17 cellular contexts compared by ENCODE assay signal in genomic region chr9:132789706-132790105, GRCh38.
DNase-seq lines count a peak whose midpoint lies in the region; ATAC-seq, FAIRE-seq and TF ChIP-seq lines count a peak whose summit lies in the region.
"Had no signal": no experiment of that assay in that cellular context is flagged by ENCODE, and none has a peak within 500 bp of the region (broad histone marks: within the 10 kb centered on the region; RNA-seq: fewer than 3 reads in every experiment).

No MANE protein-coding gene starts in this region.

- no peak overlapping the region for H3K9ac ChIP-seq in K562 (ENCODE audit: insufficient read depth in 1 of 2, low read depth in 2 of 2, low read length in 2 of 2)

- ATAC-seq in activated naive CD8-positive, alpha-beta T cell treated with anti-CD3 and anti-CD28 coated beads, Interleukin-2, amount 50 U/mL, for 24 hours = peak; percentile 49
- ATAC-seq in K562 = no peak
- ATAC-seq in HG02938 (IDR thresholded peaks at IDR 0.05; ENCODE audit: unreplicated experiment) = no peak

- no peak for DNase-seq in activated naive CD8-positive, alpha-beta T cell treated with anti-CD3 and anti-CD28 coated beads, Interleukin-2, amount 50 U/mL, for 24 hours
- DNase-seq in activated naive CD8-positive, alpha-beta T cell treated with anti-CD3 and anti-CD28 coated beads for 36 hours = no peak
- DNase-seq in NOMO-1 (lab: John Stamatoyannopoulos, UW; ENCODE audit: unreplicated experiment in 2 of 2) (peak; percentile 50 to 66), K562 (ENCODE audit: extremely low read depth in 1 of 4, low spot score in 3 of 4) (no peak), ureter (ENCODE audit: low spot score) (peak; percentile 12)
- no peak for DNase-seq in stimulated activated CD4-positive, alpha-beta T cell treated with anti-CD3 and anti-CD28 coated beads, Interleukin-2, amount 100 ng/mL, for 24 hours
- DNase-seq in effector memory CD4-positive, alpha-beta T cell = no peak
- DNase-seq: C1 segment of cervical spinal cord, H7, IMR-90, NCI-H1436, NCI-H2029, NCI-H2171, NCI-H446 treated with DMSO at 0.1 percent for 48 hours had no signal

- H3K27ac ChIP-seq in K562 (ENCODE audit: extremely low read depth, low read depth, low read length) = no peak overlapping the region
- H3K27ac ChIP-seq in effector memory CD4-positive, alpha-beta T cell (ENCODE audit: insufficient read depth, low read length, poor library complexity, severe bottlenecking) = no peak overlapping the region
- H3K27ac ChIP-seq: SK-N-MC had no signal

- H4K20me1 ChIP-seq in K562 (replicated peaks; ENCODE audit: control insufficient read depth, insufficient read depth, low read length) = 0 out of 2 replicates have a peak, but pooled peaks cover 3% of the 10 kb centered on the region

- TF ChIP-seq CTCF in K562 (IDR thresholded peaks at IDR 0.05 in 2 of 3, conservative IDR thresholded peaks at IDR 0.05 in 1 of 3; ENCODE audit: insufficient read depth in 2 of 3, low read depth in 1 of 3, low read length in 3 of 3) = no peak

- no peak overlapping the region for H3K4me3 ChIP-seq in K562
- no peak overlapping the region for H3K4me3 ChIP-seq in effector memory CD4-positive, alpha-beta T cell (ENCODE audit: insufficient read depth, low read depth, low read length, poor library complexity, severe bottlenecking)
- H3K4me3 ChIP-seq: SK-N-MC had no signal

- no peak overlapping the region for H2AFZ ChIP-seq in K562 (ENCODE audit: low read depth, low read length)

- H3K36me3 ChIP-seq in K562 (ENCODE audit: control insufficient read depth, insufficient read depth, low read length) = no peaks in the 10 kb centered on the region
- no peaks in the 10 kb centered on the region for H3K36me3 ChIP-seq in effector memory CD4-positive, alpha-beta T cell (ENCODE audit: control insufficient read depth, insufficient read depth, low read length)

- peaks cover 8% of the 10 kb centered on the region for H3K4me1 Mint-ChIP-seq in activated naive CD8-positive, alpha-beta T cell treated with anti-CD3 and anti-CD28 coated beads, Interleukin-2, amount 50 U/mL, for 24 hours
- peaks cover 12% of the 10 kb centered on the region for H3K4me1 Mint-ChIP-seq in activated naive CD8-positive, alpha-beta T cell treated with anti-CD3 and anti-CD28 coated beads for 36 hours

- intact Hi-C loops in K562 (cut with micrococcal nuclease) = loop anchor here (10.0 kb wide), 2 partner anchors 95 to 125 kb away; partner anchors contain the start of gene DDX31

- no peak overlapping the region for H3K4me2 ChIP-seq in K562 (ENCODE audit: insufficient read depth, low read length)

- no TSS peak for BruUV-seq in K562 (replicated peaks; lab: Mats Ljungman, UMichigan)

- no peaks in the 10 kb centered on the region for H3K36me3 Mint-ChIP-seq in activated naive CD8-positive, alpha-beta T cell treated with anti-CD3 and anti-CD28 coated beads, Interleukin-2, amount 50 U/mL, for 24 hours (ENCODE audit: low read depth)
- no peaks in the 10 kb centered on the region for H3K36me3 Mint-ChIP-seq in activated naive CD8-positive, alpha-beta T cell treated with anti-CD3 and anti-CD28 coated beads for 36 hours

- FAIRE-seq in K562 (lab: Jason Lieb, UNC) = no peak
- FAIRE-seq: A204.1 had no signal

- TF ChIP-seq EP300 in K562 (IDR thresholded peaks at IDR 0.05; ENCODE audit: low read length) = no peak

- no peaks in the 10 kb centered on the region for H3K9me3 ChIP-seq in K562 (replicated peaks; ENCODE audit: control insufficient read depth, insufficient read depth, low read depth, low read length)
- no peaks in the 10 kb centered on the region for H3K9me3 ChIP-seq in effector memory CD4-positive, alpha-beta T cell (ENCODE audit: control insufficient read depth, low read length)

- peaks cover 5 to 29% of the 10 kb centered on the region in 2 experiments; a peak in 4 of 5 replicates for H3K27me3 ChIP-seq in K562 (ENCODE audit: control insufficient read depth in 2 of 2, insufficient read depth in 2 of 2, low read length in 2 of 2)
- H3K27me3 ChIP-seq in effector memory CD4-positive, alpha-beta T cell (replicated peaks; ENCODE audit: control insufficient read depth, insufficient read depth, low read length, poor library complexity, severe bottlenecking) = no peaks in the 10 kb centered on the region

- 7% methylated on average over 3 of the region's 3 CpGs for WGBS in K562 (ENCODE audit: insufficient coverage, low coverage, missing lambda C conversion rate)

- no peak overlapping the region for H3K4me3 Mint-ChIP-seq in activated naive CD8-positive, alpha-beta T cell treated with anti-CD3 and anti-CD28 coated beads, Interleukin-2, amount 50 U/mL, for 24 hours
- H3K4me3 Mint-ChIP-seq in activated naive CD8-positive, alpha-beta T cell treated with anti-CD3 and anti-CD28 coated beads for 36 hours = no peak overlapping the region

- H3K27ac Mint-ChIP-seq in activated naive CD8-positive, alpha-beta T cell treated with anti-CD3 and anti-CD28 coated beads, Interleukin-2, amount 50 U/mL, for 24 hours = no peak overlapping the region
- no peak overlapping the region for H3K27ac Mint-ChIP-seq in activated naive CD8-positive, alpha-beta T cell treated with anti-CD3 and anti-CD28 coated beads for 36 hours

- H3K27me3 Mint-ChIP-seq in activated naive CD8-positive, alpha-beta T cell treated with anti-CD3 and anti-CD28 coated beads, Interleukin-2, amount 50 U/mL, for 24 hours = peaks cover 14% of the 10 kb centered on the region
- peaks cover 22% of the 10 kb centered on the region for H3K27me3 Mint-ChIP-seq in activated naive CD8-positive, alpha-beta T cell treated with anti-CD3 and anti-CD28 coated beads for 36 hours

- CTCF ChIA-PET in K562 (lab: Yijun Ruan, JAX; ENCODE audit: low intra/inter-chr PET ratio) = no interaction called here

- in situ Hi-C loops in K562 (cut with MboI) = no loop called here

- no peak for TF ChIP-seq POLR2A in K562 (conservative IDR thresholded peaks at IDR 0.05)

- no peaks in the 10 kb centered on the region for H3K9me1 ChIP-seq in K562 (ENCODE audit: control insufficient read depth, insufficient read depth, low read length)

- peaks cover 6% of the 10 kb centered on the region for H3K9me3 Mint-ChIP-seq in activated naive CD8-positive, alpha-beta T cell treated with anti-CD3 and anti-CD28 coated beads, Interleukin-2, amount 50 U/mL, for 24 hours
- H3K9me3 Mint-ChIP-seq in activated naive CD8-positive, alpha-beta T cell treated with anti-CD3 and anti-CD28 coated beads for 36 hours = peaks cover 11% of the 10 kb centered on the region

- H3K79me2 ChIP-seq in K562 (ENCODE audit: control insufficient read depth, insufficient read depth, low read length) = no peaks in the 10 kb centered on the region

- H3K4me1 ChIP-seq in K562 (replicated peaks in 1 of 2; ENCODE audit: control insufficient read depth in 2 of 2, insufficient read depth in 2 of 2, low read length in 2 of 2) = peaks cover 3 to 9% of the 10 kb centered on the region in 2 experiments
- no peaks in the 10 kb centered on the region for H3K4me1 ChIP-seq in effector memory CD4-positive, alpha-beta T cell (ENCODE audit: control insufficient read depth, insufficient read depth, low read length, poor library complexity, severe bottlenecking)

- POLR2A ChIA-PET in K562 (lab: Yijun Ruan, JAX) = interaction anchor here (0.8 kb wide), 1 partner anchor 20 kb away, joined by 5 read pairs; no protein-coding TSS in a partner anchor

- TF ChIP-seq RAD21 in K562 (CRISPR knock-in tag; conservative IDR thresholded peaks at IDR 0.05 in 1 of 2, IDR thresholded peaks at IDR 0.05 in 1 of 2) = no peak; a peak in 1 of 4 replicates

TF ChIP-seq in K562, 482 proteins besides CTCF, POLR2A, EP300 and RAD21 (continues in another document):
- peak; percentile 14; the same call in 1 of the 2 replicates for TF ChIP-seq SMARCA4 (IDR thresholded peaks at IDR 0.05)
- TF ChIP-seq SPI1 (IDR thresholded peaks at IDR 0.05; ENCODE audit: borderline replicate concordance, low read depth, low read length) = peak; percentile 85; the same call in 1 of the 2 replicates
- no peak for TF ChIP-seq ZNF75A (CRISPR knock-in tag; IDR thresholded peaks at IDR 0.05)
- TF ChIP-seq ESRRA (IDR thresholded peaks at IDR 0.05; ENCODE audit: borderline replicate concordance, low read depth) = peak; percentile 58
- TF ChIP-seq NR2C2 (CRISPR knock-in tag; IDR thresholded peaks at IDR 0.05) = no peak
- TF ChIP-seq NR2C2 (tag; IDR thresholded peaks at IDR 0.05) = peak; percentile 77
- no peak for TF ChIP-seq ZNF324 (CRISPR knock-in tag; IDR thresholded peaks at IDR 0.05)
- TF ChIP-seq HDAC2 (IDR thresholded peaks at IDR 0.05) = 0 out of 2 replicates have a peak, but pooled peaks have one; percentile 21
- no peak for TF ChIP-seq ZKSCAN3 (CRISPR knock-in tag; IDR thresholded peaks at IDR 0.05)
- TF ChIP-seq TRIM24 (IDR thresholded peaks at IDR 0.05) = peak in 1 of 2 experiments; percentile 53; a peak in 2 of 4 replicates
- TF ChIP-seq MEF2D (tag; conservative IDR thresholded peaks at IDR 0.05; ENCODE audit: low read depth) = peak; percentile 92
- peak in 1 of 2 experiments; percentile 85; a peak in 2 of 4 replicates for TF ChIP-seq RCOR1 (IDR thresholded peaks at IDR 0.05; ENCODE audit: borderline replicate concordance in 1 of 2, low read depth in 2 of 2, low read length in 2 of 2)
- peak; percentile 49; the same call in 1 of the 2 replicates for TF ChIP-seq C11orf30 (IDR thresholded peaks at IDR 0.05; ENCODE audit: low read depth)
- TF ChIP-seq BACH1 (tag; IDR thresholded peaks at IDR 0.05) = 0 out of 2 replicates have a peak, but pooled peaks have one; percentile 19
- no peak for TF ChIP-seq ZNF785 (CRISPR knock-in tag; IDR thresholded peaks at IDR 0.05)
- no peak for TF ChIP-seq FOXK2 (conservative IDR thresholded peaks at IDR 0.05 in 1 of 2, IDR thresholded peaks at IDR 0.05 in 1 of 2; ENCODE audit: low read depth in 2 of 2)
- peak; percentile 60; the same call in 1 of the 2 replicates for TF ChIP-seq SOX6 (IDR thresholded peaks at IDR 0.05)
- peak; percentile 41; the same call in 1 of the 2 replicates for TF ChIP-seq MAFK (IDR thresholded peaks at IDR 0.05; ENCODE audit: low read length)
- TF ChIP-seq NFE2 (IDR thresholded peaks at IDR 0.05; ENCODE audit: low read depth) = peak; percentile 81
- peak; percentile 61 for TF ChIP-seq MAFG (tag; conservative IDR thresholded peaks at IDR 0.05)
- peak; percentile 25; the same call in 1 of the 2 replicates for TF ChIP-seq ARID1B (IDR thresholded peaks at IDR 0.05)
- TF ChIP-seq ZNF316 (IDR thresholded peaks at IDR 0.05) = peak; percentile 22; the same call in 1 of the 2 replicates

Comparison
In these comparisons a context has a peak if more than half of its experiments do, and no peak if none do; other contexts are left out.
1. DNase-seq: peak in NOMO-1 (2 of 2) and ureter (single experiment); none in activated naive CD8-positive, alpha-beta T cell treated with anti-CD3 and anti-CD28 coated beads, Interleukin-2, amount 50 U/mL, for 24 hours (single experiment), activated naive CD8-positive, alpha-beta T cell treated with anti-CD3 and anti-CD28 coated beads for 36 hours (single experiment), K562 (0 of 4), stimulated activated CD4-positive, alpha-beta T cell treated with anti-CD3 and anti-CD28 coated beads, Interleukin-2, amount 100 ng/mL, for 24 hours (0 of 2) and effector memory CD4-positive, alpha-beta T cell (0 of 3).